ENCODE assay signal across 14 cellular contexts in genomic region chr14:67474366-67474765, GRCh38. TPM values are rescaled to one million over a fixed set of nuclear protein-coding genes. Genes with fewer than 3 reads are reported as not detected.
DNase-seq lines count a peak whose midpoint lies in the region; ATAC-seq and TF ChIP-seq lines count a peak whose summit lies in the region.
"Had no signal": no experiment of that assay in that cellular context is flagged by ENCODE, and none has a peak within 500 bp of the region (broad histone marks: within the 10 kb centered on the region; RNA-seq: fewer than 3 reads in every experiment).

No MANE protein-coding gene starts in this region.

- no peak overlapping the region for H3K4me3 Mint-ChIP-seq in natural killer cell treated with Interleukin-12 subunit alpha and Interleukin-12 subunit beta and Interleukin-15 and Interleukin-18, amount 100 ng/mL, for 72 hours
- H3K4me3 Mint-ChIP-seq in natural killer cell (no peak overlapping the region), immature natural killer cell (no peak overlapping the region)
- H3K4me3 Mint-ChIP-seq in CD8-positive, alpha-beta memory T cell = no peak overlapping the region
- H3K4me3 Mint-ChIP-seq: CD4-positive, CD25-positive, alpha-beta regulatory T cell; GM23338; IgD-negative memory B cell had no signal

- no peaks in the 10 kb centered on the region for H3K9me3 ChIP-seq in CD8-positive, alpha-beta memory T cell (ENCODE audit: low read length)
- H3K9me3 ChIP-seq: Caco-2 had no signal

- no peak overlapping the region for H3K27ac ChIP-seq in CD8-positive, alpha-beta memory T cell (ENCODE audit: low read depth, low read length)
- H3K27ac ChIP-seq: HL-60 had no signal

- no peak for ATAC-seq in natural killer cell treated with Interleukin-12 subunit alpha and Interleukin-12 subunit beta and Interleukin-15 and Interleukin-18, amount 100 ng/mL, for 72 hours
- no peak for ATAC-seq in natural killer cell
- ATAC-seq: GM23338 had no signal

- H3K36me3 ChIP-seq in CD8-positive, alpha-beta memory T cell (ENCODE audit: insufficient read depth, low read length) = no peaks in the 10 kb centered on the region

- no peaks in the 10 kb centered on the region for H3K27me3 Mint-ChIP-seq in natural killer cell treated with Interleukin-12 subunit alpha and Interleukin-12 subunit beta and Interleukin-15 and Interleukin-18, amount 100 ng/mL, for 72 hours
- H3K27me3 Mint-ChIP-seq in natural killer cell (ENCODE audit: low read depth in 2 of 2) = no peaks in the 10 kb centered on the region
- H3K27me3 Mint-ChIP-seq in CD8-positive, alpha-beta memory T cell = no peaks in the 10 kb centered on the region
- H3K27me3 Mint-ChIP-seq in immature natural killer cell (ENCODE audit: low read depth in 3 of 3) = peaks cover 0 to 2% (median 0%) of the 10 kb centered on the region in 3 donors
- H3K27me3 Mint-ChIP-seq: CD4-positive, CD25-positive, alpha-beta regulatory T cell; IgD-negative memory B cell had no signal

- no peaks in the 10 kb centered on the region for H3K4me1 ChIP-seq in CD8-positive, alpha-beta memory T cell (ENCODE audit: insufficient read depth, low read length)
- H3K4me1 ChIP-seq: Caco-2 had no signal

- TF ChIP-seq CTCF in natural killer cell (IDR thresholded peaks at IDR 0.05) = no peak

- no peak for DNase-seq in natural killer cell treated with Interleukin-12 subunit alpha and Interleukin-12 subunit beta and Interleukin-15 and Interleukin-18, amount 100 ng/mL, for 72 hours (ENCODE audit: low spot score)
- DNase-seq in natural killer cell (no peak), immature natural killer cell (no peak), amygdala (lab: John Stamatoyannopoulos, UW) (no peak), NCI-H524 (lab: John Stamatoyannopoulos, UW) (no peak), islet precursor cell (no peak)
- DNase-seq in CD8-positive, alpha-beta memory T cell = no peak
- DNase-seq: Caco-2; CD4-positive, CD25-positive, alpha-beta regulatory T cell; DND-41; GDM1 had no signal

- intact Hi-C loops in natural killer cell (cut with micrococcal nuclease) = no loop called here

- peaks cover 22 to 36% of the 10 kb centered on the region in 2 donors for H3K4me1 Mint-ChIP-seq in natural killer cell treated with Interleukin-12 subunit alpha and Interleukin-12 subunit beta and Interleukin-15 and Interleukin-18, amount 100 ng/mL, for 72 hours (ENCODE audit: low read depth in 2 of 2)
- peaks cover 31 to 51% of the 10 kb centered on the region in 2 donors for H3K4me1 Mint-ChIP-seq in natural killer cell
- peaks cover 12 to 41% (median 24%) of the 10 kb centered on the region in 3 donors for H3K4me1 Mint-ChIP-seq in CD8-positive, alpha-beta memory T cell
- peaks cover 35 to 58% of the 10 kb centered on the region in 2 donors for H3K4me1 Mint-ChIP-seq in immature natural killer cell
- H3K4me1 Mint-ChIP-seq: IgD-negative memory B cell had no signal

- CTCF ChIA-PET in CD8-positive, alpha-beta memory T cell (lab: Charles Lee) = interaction anchor here (0.7 kb wide), 1 partner anchor 309 kb away, joined by 3 read pairs; no protein-coding TSS in a partner anchor

- H3K36me3 Mint-ChIP-seq in natural killer cell treated with Interleukin-12 subunit alpha and Interleukin-12 subunit beta and Interleukin-15 and Interleukin-18, amount 100 ng/mL, for 72 hours = no peaks in the 10 kb centered on the region
- no peaks in the 10 kb centered on the region for H3K36me3 Mint-ChIP-seq in natural killer cell
- H3K36me3 Mint-ChIP-seq in CD8-positive, alpha-beta memory T cell = peaks cover 4 to 62% (median 8%) of the 10 kb centered on the region in 3 donors
- peaks cover 15 to 19% (median 18%) of the 10 kb centered on the region in 3 donors for H3K36me3 Mint-ChIP-seq in immature natural killer cell

- POLR2A ChIA-PET in CD8-positive, alpha-beta memory T cell (lab: Charles Lee) = no interaction called here

- no peaks in the 10 kb centered on the region for H3K27me3 ChIP-seq in CD8-positive, alpha-beta memory T cell (ENCODE audit: insufficient read depth, low read length, poor library complexity, severe bottlenecking)

- H3K4me3 ChIP-seq in CD8-positive, alpha-beta memory T cell (ENCODE audit: low read length) = no peak overlapping the region
- H3K4me3 ChIP-seq: GM23338 had no signal

- no peaks in the 10 kb centered on the region for H3K9me3 Mint-ChIP-seq in natural killer cell treated with Interleukin-12 subunit alpha and Interleukin-12 subunit beta and Interleukin-15 and Interleukin-18, amount 100 ng/mL, for 72 hours
- H3K9me3 Mint-ChIP-seq in natural killer cell (no peaks in the 10 kb centered on the region), immature natural killer cell (no peaks in the 10 kb centered on the region)
- H3K9me3 Mint-ChIP-seq in CD8-positive, alpha-beta memory T cell = no peaks in the 10 kb centered on the region
- H3K9me3 Mint-ChIP-seq: CD4-positive, CD25-positive, alpha-beta regulatory T cell; GM23338; IgD-negative memory B cell had no signal

- H3K27ac Mint-ChIP-seq in natural killer cell treated with Interleukin-12 subunit alpha and Interleukin-12 subunit beta and Interleukin-15 and Interleukin-18, amount 100 ng/mL, for 72 hours = peak overlapping the region; percentile 9 to 19
- no peak overlapping the region for H3K27ac Mint-ChIP-seq in natural killer cell
- peak overlapping the region in 7 of 8 donors; percentile 4 to 75 (median 66) for H3K27ac Mint-ChIP-seq in CD8-positive, alpha-beta memory T cell
- H3K27ac Mint-ChIP-seq in immature natural killer cell = peak overlapping the region in 5 of 6 donors; percentile 31 to 45 (median 37)
- H3K27ac Mint-ChIP-seq: GM23338 had no signal

RNA-seq across cellular contexts. Expression of gene TMEM229B, which starts 14.2 kb away (rescaled TPM):
- 10 to 100 TPM in 1 of 2 donors, 1 to 10 TPM in 1; 7.1 to 14.7 TPM for total RNA-seq in natural killer cell treated with Interleukin-12 subunit alpha and Interleukin-12 subunit beta and Interleukin-15 and Interleukin-18, amount 100 ng/mL, for 72 hours
- total RNA-seq in natural killer cell = 10 to 100 TPM; 28.3 to 51.3 (median 49.9) TPM
- total RNA-seq in CD8-positive, alpha-beta memory T cell = 1 to 10 TPM; 3.2 to 4.4 TPM
- polyA plus RNA-seq in CD8-positive, alpha-beta memory T cell = 34.4 TPM
- polyA plus RNA-seq in immature natural killer cell = 10 to 100 TPM; 28.0 to 67.1 (median 35.8) TPM
- total RNA-seq: Caco-2 had no signal

RNA-seq across cellular contexts. Expression of gene PLEKHH1, which starts 58.7 kb away (rescaled TPM):
- total RNA-seq in natural killer cell treated with Interleukin-12 subunit alpha and Interleukin-12 subunit beta and Interleukin-15 and Interleukin-18, amount 100 ng/mL, for 72 hours = 1 to 10 TPM; 1.2 to 1.9 TPM
- not detected for total RNA-seq in natural killer cell
- total RNA-seq in CD8-positive, alpha-beta memory T cell = under 1 TPM; 0.77 to 0.86 TPM
- not detected for polyA plus RNA-seq in CD8-positive, alpha-beta memory T cell
- polyA plus RNA-seq in immature natural killer cell = under 1 TPM in 1 of 3 donors, not detected in 2; 0.22 TPM
- polyA plus RNA-seq: IgD-negative memory B cell had no signal

Comparison
In these comparisons a context has a peak if more than half of its experiments do, and no peak if none do; other contexts are left out.
1. H3K27ac Mint-ChIP-seq: peak in natural killer cell treated with Interleukin-12 subunit alpha and Interleukin-12 subunit beta and Interleukin-15 and Interleukin-18, amount 100 ng/mL, for 72 hours (2 of 2), CD8-positive, alpha-beta memory T cell (7 of 8) and immature natural killer cell (5 of 6); none in natural killer cell (0 of 2).